ENCODE assay signal across 24 cellular contexts in genomic region chr1:218462116-218462515, GRCh38.
DNase-seq lines count a peak whose midpoint lies in the region; ATAC-seq, FAIRE-seq and TF ChIP-seq lines count a peak whose summit lies in the region.
"Had no signal": no experiment of that assay in that cellular context is flagged by ENCODE, and none has a peak within 500 bp of the region (broad histone marks: within the 10 kb centered on the region; RNA-seq: fewer than 3 reads in every experiment).

No MANE protein-coding gene starts in this region.

- H3K4me2 ChIP-seq in Loucy (ENCODE audit: low read depth, low read length, poor library complexity, severe bottlenecking) = no peak overlapping the region

- H3K4me3 Mint-ChIP-seq in mesothelial cell of epicardium = no peak overlapping the region
- H3K4me3 Mint-ChIP-seq: effector memory CD8-positive, alpha-beta T cell; immature natural killer cell; naive thymus-derived CD8-positive, alpha-beta T cell; stimulated activated memory B cell treated with anti-CD40 and anti-IgM and Interleukin-4, amounts not matched to agents 10 μg/mL and 1 μg/mL and 100 μg/mL, for 72 hours had no signal

- TF ChIP-seq EP300 in stomach (IDR thresholded peaks at IDR 0.05) = no peak

- H3K36me3 ChIP-seq in Loucy (ENCODE audit: insufficient read depth, low read length) (no peaks in the 10 kb centered on the region), adipocyte (ENCODE audit: control insufficient read depth, insufficient read depth, low read length, severe bottlenecking) (no peaks in the 10 kb centered on the region), stomach (no peaks in the 10 kb centered on the region), upper lobe of right lung (no peaks in the 10 kb centered on the region), pancreas (no peaks in the 10 kb centered on the region)
- H3K36me3 ChIP-seq: prostate gland had no signal

- H3K9me3 ChIP-seq in Loucy (ENCODE audit: insufficient read depth, low read depth, low read length) = no peaks in the 10 kb centered on the region
- H3K9me3 ChIP-seq in adipocyte (ENCODE audit: control insufficient read depth, low read length) = no peaks in the 10 kb centered on the region
- H3K9me3 ChIP-seq in stomach = no peaks in the 10 kb centered on the region
- H3K9me3 ChIP-seq in upper lobe of right lung = no peaks in the 10 kb centered on the region
- H3K9me3 ChIP-seq in pancreas = no peaks in the 10 kb centered on the region
- H3K9me3 ChIP-seq: prostate gland had no signal

- peaks cover 9% of the 10 kb centered on the region for H3K9me3 Mint-ChIP-seq in mesothelial cell of epicardium
- H3K9me3 Mint-ChIP-seq: effector memory CD8-positive, alpha-beta T cell; stimulated activated memory B cell treated with anti-CD40 and anti-IgM and Interleukin-4, amounts not matched to agents 10 μg/mL and 1 μg/mL and 100 μg/mL, for 72 hours had no signal

- peaks cover 36% of the 10 kb centered on the region for H3K4me1 Mint-ChIP-seq in mesothelial cell of epicardium
- H3K4me1 Mint-ChIP-seq: immature natural killer cell; naive thymus-derived CD8-positive, alpha-beta T cell had no signal

- H3K4me1 ChIP-seq in Loucy (ENCODE audit: insufficient read depth, low read length, poor library complexity, severe bottlenecking) = peaks cover 12% of the 10 kb centered on the region
- H3K4me1 ChIP-seq in adipocyte (ENCODE audit: control insufficient read depth, insufficient read depth, low read length) = peaks cover 33% of the 10 kb centered on the region
- H3K4me1 ChIP-seq in stomach = peaks cover 10 to 34% (median 27%) of the 10 kb centered on the region in 4 donors
- peaks cover 25% of the 10 kb centered on the region for H3K4me1 ChIP-seq in upper lobe of right lung
- peaks cover 0 to 3% (median 0%) of the 10 kb centered on the region in 3 donors for H3K4me1 ChIP-seq in pancreas
- H3K4me1 ChIP-seq: prostate gland had no signal

- H3K27me3 ChIP-seq in Loucy (ENCODE audit: insufficient read depth, low read length, poor library complexity, severe bottlenecking) = no peaks in the 10 kb centered on the region
- H3K27me3 ChIP-seq in adipocyte (replicated peaks; ENCODE audit: control insufficient read depth, insufficient read depth, low read length) = no peaks in the 10 kb centered on the region
- H3K27me3 ChIP-seq in stomach = no peaks in the 10 kb centered on the region
- H3K27me3 ChIP-seq in upper lobe of right lung = no peaks in the 10 kb centered on the region
- H3K27me3 ChIP-seq in pancreas = no peaks in the 10 kb centered on the region

- H2AFZ ChIP-seq in Loucy (ENCODE audit: low read length) = peak overlapping the region; percentile 7; the same call in 1 of the 2 replicates

- H3K4me3 ChIP-seq in Loucy (ENCODE audit: low read length, poor library complexity, severe bottlenecking) (no peak overlapping the region), adipocyte (ENCODE audit: low read length) (no peak overlapping the region), stomach (no peak overlapping the region), upper lobe of right lung (no peak overlapping the region), pancreas (no peak overlapping the region)
- H3K4me3 ChIP-seq: prostate gland had no signal

- peak overlapping the region in 3 of 5 donors; percentile 35 to 68 (median 65) for H3K27ac ChIP-seq in stomach
- no peak overlapping the region for H3K27ac ChIP-seq in upper lobe of right lung
- no peak overlapping the region for H3K27ac ChIP-seq in pancreas
- H3K27ac ChIP-seq: prostate gland had no signal

- WGBS in stomach, 5 donors = 73 to 89% (median 88%) methylated on average over 4 of the region's 4 CpGs
- 70 to 78% methylated on average over 4 of the region's 4 CpGs for WGBS in pancreas, 2 donors

- intact Hi-C loops in stomach (cut with DNase I; ENCODE audit: low total_unique reads) (no loop called here), upper lobe of right lung (cut with DNase I) (no loop called here), pancreas (cut with DNase I) (no loop called here)

- no peak for FAIRE-seq in pancreas (lab: Jason Lieb, UNC)

- DNase-seq in adipocyte (ENCODE audit: low read depth) = no peak
- no peak for DNase-seq in mesothelial cell of epicardium (ENCODE audit: low spot score in 2 of 2, unreplicated experiment in 2 of 2)
- no peak for DNase-seq in stomach
- DNase-seq in upper lobe of right lung = no peak
- no peak for DNase-seq in GF-D8 (lab: John Stamatoyannopoulos, UW)
- no peak for DNase-seq in pancreas
- DNase-seq: activated CD4-positive, alpha-beta T cell treated with anti-CD3 and anti-CD28 coated beads, Interleukin-2, amount 50 U/mL, for 1 hour; activated CD8-positive, alpha-beta memory T cell treated with anti-CD3 and anti-CD28 coated beads, Interleukin-2, amount 50 U/mL, for 4 hours; activated effector memory CD4-positive, alpha-beta T cell treated with anti-CD3 and anti-CD28 coated beads, Interleukin-2, amount 50 U/mL, for 16 hours; AML-193; amniotic stem cell; cerebellar nuclear complex; effector memory CD8-positive, alpha-beta T cell; immature natural killer cell; MV-4-11; naive thymus-derived CD8-positive, alpha-beta T cell; NCI-H187 treated with DMSO at 0.1 percent for 48 hours; NCI-H345; stimulated activated CD4-positive, alpha-beta T cell treated with anti-CD3 and anti-CD28 coated beads, Interleukin-15, amount 100 ng/mL, for 24 hours; trophoblast cell had no signal

- no peaks in the 10 kb centered on the region for H3K36me3 Mint-ChIP-seq in mesothelial cell of epicardium
- H3K36me3 Mint-ChIP-seq: immature natural killer cell; naive thymus-derived CD8-positive, alpha-beta T cell; stimulated activated memory B cell treated with anti-CD40 and anti-IgM and Interleukin-4, amounts not matched to agents 10 μg/mL and 1 μg/mL and 100 μg/mL, for 72 hours had no signal

- H4K20me1 ChIP-seq in Loucy (ENCODE audit: insufficient read depth, low read length, poor library complexity, severe bottlenecking) = no peaks in the 10 kb centered on the region

- no peaks in the 10 kb centered on the region for H3K27me3 Mint-ChIP-seq in mesothelial cell of epicardium (ENCODE audit: low read depth)
- H3K27me3 Mint-ChIP-seq: effector memory CD8-positive, alpha-beta T cell; stimulated activated memory B cell treated with anti-CD40 and anti-IgM and Interleukin-4, amounts not matched to agents 10 μg/mL and 1 μg/mL and 100 μg/mL, for 72 hours had no signal

- ATAC-seq in upper lobe of right lung (no peak), HG03108 (IDR thresholded peaks at IDR 0.05; ENCODE audit: unreplicated experiment) (no peak), pancreas (no peak)
- ATAC-seq: effector memory CD8-positive, alpha-beta T cell; naive thymus-derived CD8-positive, alpha-beta T cell; stimulated activated memory B cell treated with anti-CD40 and anti-IgM and Interleukin-4, amounts not matched to agents 10 μg/mL and 1 μg/mL and 100 μg/mL, for 72 hours had no signal

- no peak for TF ChIP-seq POLR2A in stomach (IDR thresholded peaks at IDR 0.05)

- no peak for TF ChIP-seq CTCF in Loucy (conservative IDR thresholded peaks at IDR 0.05; ENCODE audit: low read length)
- no peak for TF ChIP-seq CTCF in mesothelial cell of epicardium (IDR thresholded peaks at IDR 0.05; ENCODE audit: unreplicated experiment)
- TF ChIP-seq CTCF in stomach (IDR thresholded peaks at IDR 0.05) = no peak
- no peak for TF ChIP-seq CTCF in upper lobe of right lung (IDR thresholded peaks at IDR 0.05)
- no peak for TF ChIP-seq CTCF in pancreas (IDR thresholded peaks at IDR 0.05)

- peak overlapping the region; percentile 90 for H3K27ac Mint-ChIP-seq in mesothelial cell of epicardium
- H3K27ac Mint-ChIP-seq: effector memory CD8-positive, alpha-beta T cell; immature natural killer cell; naive thymus-derived CD8-positive, alpha-beta T cell; stimulated activated memory B cell treated with anti-CD40 and anti-IgM and Interleukin-4, amounts not matched to agents 10 μg/mL and 1 μg/mL and 100 μg/mL, for 72 hours had no signal

- no peak overlapping the region for H3K9ac ChIP-seq in Loucy (ENCODE audit: low read depth, low read length, poor library complexity, severe bottlenecking)
- H3K9ac ChIP-seq in adipocyte (ENCODE audit: low read length) = peak overlapping the region; percentile 65

- no peaks in the 10 kb centered on the region for H3K79me2 ChIP-seq in Loucy (ENCODE audit: insufficient read depth, low read length)

- no peaks in the 10 kb centered on the region for H3F3A ChIP-seq in Loucy (ENCODE audit: low read depth)

- no peaks in the 10 kb centered on the region for H3K9me2 ChIP-seq in Loucy (replicated peaks; ENCODE audit: low read depth, low read length)

Comparison
In these comparisons a context has a peak if more than half of its experiments do, and no peak if none do; other contexts are left out.
1. H3K27ac ChIP-seq: peak in stomach (3 of 5); none in upper lobe of right lung (single experiment) and pancreas (0 of 4).